1 cellular context compared by ENCODE assay signal in genomic region chr19:18279266-18279515, GRCh38.
TF ChIP-seq lines count a peak whose summit lies in the region.

No MANE protein-coding gene starts in this region.

TF ChIP-seq in IMR-90, 13 proteins besides CTCF, POLR2A, EP300 and RAD21 (continued from another document):
- no peak for TF ChIP-seq USF2 (IDR thresholded peaks at IDR 0.05; ENCODE audit: low read depth, low read length)
- no peak for TF ChIP-seq ELK1 (IDR thresholded peaks at IDR 0.05; ENCODE audit: borderline replicate concordance, low read depth, low read length)
- TF ChIP-seq MAFK (IDR thresholded peaks at IDR 0.05; ENCODE audit: low read depth, low read length), result no peak
